1 cellular context compared by ENCODE assay signal in the genomic region with DNA sequence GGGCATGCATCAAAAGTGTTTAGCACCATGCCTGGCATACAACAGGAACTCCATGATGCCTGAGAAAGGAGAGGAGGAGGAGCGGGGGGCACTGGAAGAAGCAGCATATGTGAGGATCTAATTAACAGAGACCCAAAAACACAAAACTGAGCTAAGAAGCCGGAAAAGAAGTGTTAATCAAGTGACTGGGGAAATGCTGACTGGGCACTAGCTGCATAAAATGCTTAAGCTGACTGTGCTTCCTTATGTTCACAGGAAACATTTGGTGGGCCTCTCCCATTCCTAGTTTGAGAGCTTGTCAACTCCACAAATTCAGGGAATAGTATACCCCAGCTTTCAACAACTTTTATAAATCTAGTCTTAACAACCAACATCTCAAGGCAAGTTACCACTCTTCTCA.
TF ChIP-seq lines count a peak whose summit lies in the region.

No MANE protein-coding gene starts in this region.

TF ChIP-seq in HepG2, 621 proteins besides CTCF, POLR2A, EP300 and RAD21 (continued from another document):
- TF ChIP-seq NFATC3 (CRISPR knock-in tag; IDR thresholded peaks at IDR 0.05) (0 out of 2 replicates have a peak, but pooled peaks have one; percentile 1), ISX (CRISPR knock-in tag; conservative IDR thresholded peaks at IDR 0.05) (no peak), PHF5A (CRISPR knock-in tag; IDR thresholded peaks at IDR 0.05; ENCODE audit: low read depth, unreplicated experiment) (no peak), TBX2 (CRISPR knock-in tag; IDR thresholded peaks at IDR 0.05; ENCODE audit: borderline replicate concordance) (no peak), ZSCAN12 (CRISPR knock-in tag; IDR thresholded peaks at IDR 0.05) (no peak), ZNF768 (CRISPR knock-in tag; IDR thresholded peaks at IDR 0.05) (no peak), IKZF4 (CRISPR knock-in tag; IDR thresholded peaks at IDR 0.05; ENCODE audit: borderline replicate concordance, low read depth, not compliant biosample characterization) (no peak), NONO (IDR thresholded peaks at IDR 0.05) (no peak), NONO (CRISPR knock-in tag; conservative IDR thresholded peaks at IDR 0.05) (no peak), HHEX (CRISPR knock-in tag; IDR thresholded peaks at IDR 0.05) (no peak), YEATS4 (CRISPR knock-in tag; IDR thresholded peaks at IDR 0.05; ENCODE audit: borderline replicate concordance) (0 out of 2 replicates have a peak, but pooled peaks have one; percentile 3), PHF20 (CRISPR knock-in tag; IDR thresholded peaks at IDR 0.05) (no peak), NFE2 (CRISPR knock-in tag; IDR thresholded peaks at IDR 0.05) (no peak), FOXO1 (CRISPR knock-in tag; IDR thresholded peaks at IDR 0.05) (no peak), PCBP2 (optimal IDR thresholded peaks at IDR 0.05; ENCODE audit: low read depth, low read length, poor library complexity, severe bottlenecking) (no peak), MYNN (CRISPR knock-in tag; IDR thresholded peaks at IDR 0.05; ENCODE audit: low read depth) (no peak), POGZ (CRISPR knock-in tag; IDR thresholded peaks at IDR 0.05) (no peak), ZSCAN9 (CRISPR knock-in tag; IDR thresholded peaks at IDR 0.05; ENCODE audit: borderline replicate concordance) (no peak), DNMT1 (CRISPR knock-in tag; IDR thresholded peaks at IDR 0.05) (no peak), MAFF (IDR thresholded peaks at IDR 0.05; ENCODE audit: low read depth, low read length) (peak; percentile 94), AGO1 (IDR thresholded peaks at IDR 0.05; ENCODE audit: low read depth, low read length, poor library complexity, severe bottlenecking) (no peak), ATF1 (CRISPR knock-in tag; IDR thresholded peaks at IDR 0.05) (no peak), RBFOX2 (IDR thresholded peaks at IDR 0.05; ENCODE audit: low read depth, low read length) (no peak), JARID2 (CRISPR knock-in tag; IDR thresholded peaks at IDR 0.05; ENCODE audit: insufficient replicate concordance) (no peak), ZNF354B (CRISPR knock-in tag; IDR thresholded peaks at IDR 0.05) (no peak), MAFK (conservative IDR thresholded peaks at IDR 0.05 in 1 of 2, IDR thresholded peaks at IDR 0.05 in 1 of 2; ENCODE audit: low read length in 2 of 2) (peak; percentile 96), STAT5B (CRISPR knock-in tag; IDR thresholded peaks at IDR 0.05) (no peak)
- TF ChIP-seq, protein P1, sequence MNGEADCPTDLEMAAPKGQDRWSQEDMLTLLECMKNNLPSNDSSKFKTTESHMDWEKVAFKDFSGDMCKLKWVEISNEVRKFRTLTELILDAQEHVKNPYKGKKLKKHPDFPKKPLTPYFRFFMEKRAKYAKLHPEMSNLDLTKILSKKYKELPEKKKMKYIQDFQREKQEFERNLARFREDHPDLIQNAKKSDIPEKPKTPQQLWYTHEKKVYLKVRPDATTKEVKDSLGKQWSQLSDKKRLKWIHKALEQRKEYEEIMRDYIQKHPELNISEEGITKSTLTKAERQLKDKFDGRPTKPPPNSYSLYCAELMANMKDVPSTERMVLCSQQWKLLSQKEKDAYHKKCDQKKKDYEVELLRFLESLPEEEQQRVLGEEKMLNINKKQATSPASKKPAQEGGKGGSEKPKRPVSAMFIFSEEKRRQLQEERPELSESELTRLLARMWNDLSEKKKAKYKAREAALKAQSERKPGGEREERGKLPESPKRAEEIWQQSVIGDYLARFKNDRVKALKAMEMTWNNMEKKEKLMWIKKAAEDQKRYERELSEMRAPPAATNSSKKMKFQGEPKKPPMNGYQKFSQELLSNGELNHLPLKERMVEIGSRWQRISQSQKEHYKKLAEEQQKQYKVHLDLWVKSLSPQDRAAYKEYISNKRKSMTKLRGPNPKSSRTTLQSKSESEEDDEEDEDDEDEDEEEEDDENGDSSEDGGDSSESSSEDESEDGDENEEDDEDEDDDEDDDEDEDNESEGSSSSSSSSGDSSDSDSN (CRISPR knock-in tag; IDR thresholded peaks at IDR 0.05), result no peak
- TF ChIP-seq, protein P2, sequence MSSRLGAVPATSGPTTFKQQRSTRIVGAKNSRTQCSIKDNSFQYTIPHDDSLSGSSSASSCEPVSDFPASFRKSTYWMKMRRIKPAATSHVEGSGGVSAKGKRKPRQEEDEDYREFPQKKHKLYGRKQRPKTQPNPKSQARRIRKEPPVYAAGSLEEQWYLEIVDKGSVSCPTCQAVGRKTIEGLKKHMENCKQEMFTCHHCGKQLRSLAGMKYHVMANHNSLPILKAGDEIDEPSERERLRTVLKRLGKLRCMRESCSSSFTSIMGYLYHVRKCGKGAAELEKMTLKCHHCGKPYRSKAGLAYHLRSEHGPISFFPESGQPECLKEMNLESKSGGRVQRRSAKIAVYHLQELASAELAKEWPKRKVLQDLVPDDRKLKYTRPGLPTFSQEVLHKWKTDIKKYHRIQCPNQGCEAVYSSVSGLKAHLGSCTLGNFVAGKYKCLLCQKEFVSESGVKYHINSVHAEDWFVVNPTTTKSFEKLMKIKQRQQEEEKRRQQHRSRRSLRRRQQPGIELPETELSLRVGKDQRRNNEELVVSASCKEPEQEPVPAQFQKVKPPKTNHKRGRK (CRISPR knock-in tag; IDR thresholded peaks at IDR 0.05), result 0 out of 2 replicates have a peak, but pooled peaks have one; percentile 14
TF ChIP-seq in HepG2: peak in this region for 5.
